Comparison of ENCODE assay signal across 35 cellular contexts in genomic region chr3:183203670-183204069, GRCh38. TPM values are rescaled to one million over a fixed set of nuclear protein-coding genes. Genes with fewer than 3 reads are reported as not detected.
"Had no signal": no experiment of that assay in that cellular context is flagged by ENCODE, and none has a peak within 500 bp of the region (broad histone marks: within the 10 kb centered on the region; RNA-seq: fewer than 3 reads in every experiment).

No MANE protein-coding gene starts in this region.

- H3K4me3 ChIP-seq: MG63, PC-9 had no signal

- H2AFZ ChIP-seq: PC-9 had no signal

- DNase-seq: activated CD4-positive, alpha-beta T cell treated with anti-CD3 and anti-CD28 coated beads for 1 hour; activated CD4-positive, alpha-beta T cell treated with anti-CD3 and anti-CD28 coated beads, Interleukin-2, amount 10 ng/mL, durations not matched to agents 24 days and 14 days; activated CD4-positive, alpha-beta T cell treated with anti-CD3 and anti-CD28 coated beads, Interleukin-2, amount 50 U/mL, for 4 hours; activated CD4-positive, CD25-positive, alpha-beta regulatory T cell; activated CD8-positive, alpha-beta T cell treated with anti-CD3 and anti-CD28 coated beads for 36 hours; activated gamma-delta T cell treated with Interleukin-2 at 50 U/mL for 16 hours; activated naive CD4-positive, alpha-beta T cell treated with anti-CD3 and anti-CD28 coated beads, Interleukin-2, amount 10 ng/mL, durations not matched to agents 7 days and 5 days; activated naive CD8-positive, alpha-beta T cell treated with anti-CD3 and anti-CD28 coated beads for 36 hours; activated T-cell treated with anti-CD3 and anti-CD28 coated beads, Interleukin-2, amount 50 U/mL, for 24 hours; amniotic stem cell; aorta; brain microvascular endothelial cell; central memory CD4-positive, alpha-beta T cell; KG1; MG63; NCI-H1048; NCI-H1417; NCI-H146; NCI-H187; NCI-H2081; NCI-H2171; NCI-H510A; NCI-H526; NCI-H748 treated with DMSO at 0.1 percent for 48 hours; NK-92 treated with Interleukin-12 subunit alpha and Interleukin-12 subunit beta, amount 100 ng/mL, for 24 hours; PC-9; SIG-M5; SW 1271; T-helper 1 cell; T-helper 2 cell; T-helper 9 cell had no signal

- H3K27me3 ChIP-seq: brain microvascular endothelial cell, MG63 had no signal

- H3K36me3 ChIP-seq: brain microvascular endothelial cell, MG63 had no signal

- H3K4me3 Mint-ChIP-seq: activated CD4-positive, alpha-beta T cell treated with anti-CD3 and anti-CD28 coated beads, Interleukin-2, amount 10 ng/mL, durations not matched to agents 24 days and 14 days; activated CD8-positive, alpha-beta T cell treated with anti-CD3 and anti-CD28 coated beads for 36 hours; activated naive CD4-positive, alpha-beta T cell treated with anti-CD3 and anti-CD28 coated beads, Interleukin-2, amount 10 ng/mL, durations not matched to agents 7 days and 5 days; activated naive CD8-positive, alpha-beta T cell treated with anti-CD3 and anti-CD28 coated beads for 36 hours; activated T-cell treated with anti-CD3 and anti-CD28 coated beads, Interleukin-2, amount 50 U/mL, for 24 hours had no signal

- H3K4me2 ChIP-seq: PC-9 had no signal

- H3K27ac Mint-ChIP-seq: activated CD4-positive, alpha-beta T cell treated with anti-CD3 and anti-CD28 coated beads, Interleukin-2, amount 10 ng/mL, durations not matched to agents 24 days and 14 days; activated CD8-positive, alpha-beta T cell treated with anti-CD3 and anti-CD28 coated beads for 36 hours; activated naive CD4-positive, alpha-beta T cell treated with anti-CD3 and anti-CD28 coated beads, Interleukin-2, amount 10 ng/mL, durations not matched to agents 7 days and 5 days; activated naive CD8-positive, alpha-beta T cell treated with anti-CD3 and anti-CD28 coated beads for 36 hours; activated T-cell treated with anti-CD3 and anti-CD28 coated beads, Interleukin-2, amount 50 U/mL, for 24 hours; activated T-helper 2 cell treated with anti-CD3 and anti-CD28 coated beads, Interferon-gamma antibody, Interleukin-2, Interleukin-4, amounts not matched to agents 10 μg/mL and 5 μg/mL and 100 μg/mL, durations not matched to agents 14 hours and 24 hours and 36 hours had no signal

- H3K27me3 Mint-ChIP-seq: activated CD4-positive, alpha-beta T cell treated with anti-CD3 and anti-CD28 coated beads, Interleukin-2, amount 10 ng/mL, durations not matched to agents 24 days and 14 days; activated CD8-positive, alpha-beta T cell treated with anti-CD3 and anti-CD28 coated beads for 36 hours; activated naive CD4-positive, alpha-beta T cell treated with anti-CD3 and anti-CD28 coated beads, Interleukin-2, amount 10 ng/mL, durations not matched to agents 7 days and 5 days; activated naive CD8-positive, alpha-beta T cell treated with anti-CD3 and anti-CD28 coated beads for 36 hours; activated T-cell treated with anti-CD3 and anti-CD28 coated beads, Interleukin-2, amount 50 U/mL, for 24 hours had no signal

- ATAC-seq: activated CD8-positive, alpha-beta T cell treated with anti-CD3 and anti-CD28 coated beads for 36 hours; Right ventricle myocardium inferior had no signal

- H3K27ac ChIP-seq: brain microvascular endothelial cell, PC-9, RWPE1, VCaP had no signal

RNA-seq across cellular contexts. Expression of gene LAMP3, which starts 41.1 kb away (rescaled TPM):
- total RNA-seq: Right ventricle myocardium inferior had no signal
